ENCODE assay signal across 34 cellular contexts in genomic region chr9:96771124-96771523, GRCh38.
"Had no signal": no experiment of that assay in that cellular context is flagged by ENCODE, and none has a peak within 500 bp of the region (broad histone marks: within the 10 kb centered on the region; RNA-seq: fewer than 3 reads in every experiment).

No MANE protein-coding gene starts in this region.

- DNase-seq: activated CD4-positive, alpha-beta memory T cell treated with anti-CD3 and anti-CD28 coated beads, Interleukin-2, amount 10 ng/mL, durations not matched to agents 7 days and 5 days; activated CD4-positive, alpha-beta T cell treated with anti-CD3 and anti-CD28 coated beads for 1 hour; activated CD4-positive, alpha-beta T cell treated with anti-CD3 and anti-CD28 coated beads for 48 hours; activated CD4-positive, CD25-positive, alpha-beta regulatory T cell; activated CD8-positive, alpha-beta memory T cell treated with anti-CD3 and anti-CD28 coated beads for 24 hours; activated CD8-positive, alpha-beta memory T cell treated with anti-CD3 and anti-CD28 coated beads, Interleukin-2, amount 10 ng/mL, durations not matched to agents 7 days and 5 days; activated CD8-positive, alpha-beta memory T cell treated with anti-CD3 and anti-CD28 coated beads, Interleukin-2, amount 50 U/mL, for 48 hours; activated effector memory CD4-positive, alpha-beta T cell treated with Interleukin-2 at 50 U/mL for 16 hours; activated naive CD8-positive, alpha-beta T cell treated with anti-CD3 and anti-CD28 coated beads, Interleukin-2, amount 10 ng/mL, durations not matched to agents 7 days and 5 days; activated T-cell treated with anti-CD3 and anti-CD28 coated beads, Interleukin-2, amount 50 U/mL, for 48 hours; anterior cingulate cortex; caudate nucleus; cerebellar nuclear complex; KG1; MM.1S; NCI-H1092; NCI-H1436 treated with DMSO at 0.1 percent for 48 hours; NCI-H1694 treated with DMSO at 0.1 percent for 48 hours; NCI-H2029; NCI-H345; NCI-H524 treated with DMSO at 0.1 percent for 48 hours; NK-92 treated with Interleukin-12 subunit alpha and Interleukin-12 subunit beta, amount 100 ng/mL, for 24 hours; PC-3; SW 1271; T-helper 1 cell; T-helper 2 cell; T-helper 9 cell; WERI-Rb-1 had no signal

- H3K27me3 Mint-ChIP-seq: activated CD4-positive, alpha-beta memory T cell treated with anti-CD3 and anti-CD28 coated beads, Interleukin-2, amount 10 ng/mL, durations not matched to agents 7 days and 5 days; activated CD8-positive, alpha-beta memory T cell treated with anti-CD3 and anti-CD28 coated beads, Interleukin-2, amount 10 ng/mL, durations not matched to agents 7 days and 5 days; activated naive CD4-positive, alpha-beta T cell treated with anti-CD3 and anti-CD28 coated beads, Interleukin-2, amount 50 U/mL, for 24 hours; activated naive CD8-positive, alpha-beta T cell treated with anti-CD3 and anti-CD28 coated beads, Interleukin-2, amount 10 ng/mL, durations not matched to agents 7 days and 5 days; brain had no signal

- FAIRE-seq: bronchial epithelial cell, RCC 7860 had no signal

- ATAC-seq: activated CD8-positive, alpha-beta memory T cell treated with anti-CD3 and anti-CD28 coated beads, Interleukin-2, amount 10 ng/mL, durations not matched to agents 7 days and 5 days; PC-3; Right ventricle myocardium inferior had no signal

- H3K27ac ChIP-seq: RWPE1, WERI-Rb-1 had no signal

- H3K27ac Mint-ChIP-seq: activated CD4-positive, alpha-beta memory T cell treated with anti-CD3 and anti-CD28 coated beads, Interleukin-2, amount 10 ng/mL, durations not matched to agents 7 days and 5 days; activated CD8-positive, alpha-beta memory T cell treated with anti-CD3 and anti-CD28 coated beads, Interleukin-2, amount 10 ng/mL, durations not matched to agents 7 days and 5 days; activated naive CD4-positive, alpha-beta T cell treated with anti-CD3 and anti-CD28 coated beads, Interleukin-2, amount 50 U/mL, for 24 hours; activated naive CD8-positive, alpha-beta T cell treated with anti-CD3 and anti-CD28 coated beads, Interleukin-2, amount 10 ng/mL, durations not matched to agents 7 days and 5 days; brain had no signal

- H3K4me3 Mint-ChIP-seq: activated CD4-positive, alpha-beta memory T cell treated with anti-CD3 and anti-CD28 coated beads, Interleukin-2, amount 10 ng/mL, durations not matched to agents 7 days and 5 days; activated CD8-positive, alpha-beta memory T cell treated with anti-CD3 and anti-CD28 coated beads, Interleukin-2, amount 10 ng/mL, durations not matched to agents 7 days and 5 days; activated naive CD4-positive, alpha-beta T cell treated with anti-CD3 and anti-CD28 coated beads, Interleukin-2, amount 50 U/mL, for 24 hours; activated naive CD8-positive, alpha-beta T cell treated with anti-CD3 and anti-CD28 coated beads, Interleukin-2, amount 10 ng/mL, durations not matched to agents 7 days and 5 days; brain had no signal

- H3K4me1 Mint-ChIP-seq: activated CD4-positive, alpha-beta memory T cell treated with anti-CD3 and anti-CD28 coated beads, Interleukin-2, amount 10 ng/mL, durations not matched to agents 7 days and 5 days; activated CD8-positive, alpha-beta memory T cell treated with anti-CD3 and anti-CD28 coated beads, Interleukin-2, amount 10 ng/mL, durations not matched to agents 7 days and 5 days; activated naive CD8-positive, alpha-beta T cell treated with anti-CD3 and anti-CD28 coated beads, Interleukin-2, amount 10 ng/mL, durations not matched to agents 7 days and 5 days had no signal
